8 cellular contexts compared by ENCODE assay signal in genomic region chr18:23091017-23091993, GRCh38. TPM values are rescaled to one million over a fixed set of nuclear protein-coding genes. Genes with fewer than 3 reads are reported as not detected.
DNase-seq lines count a peak whose midpoint lies in the region; ATAC-seq, FAIRE-seq and TF ChIP-seq lines count a peak whose summit lies in the region.
"Not testable (repeated sequence)": the region's sequence is repeated elsewhere in the genome, so short reads cannot be mapped to it uniquely, and the experiment has no call there.

No MANE protein-coding gene starts in this region.

- peaks cover 13% of the 10 kb centered on the region for H3K4me1 Mint-ChIP-seq in activated B cell treated with CpG ODN at 0.5 μM for 24 hours

- not testable (repeated sequence) for H3K36me3 Mint-ChIP-seq in activated B cell treated with CpG ODN at 0.5 μM for 24 hours (ENCODE audit: low read depth)

- CTCF ChIA-PET in activated B cell treated with CpG ODN at 0.5 μM for 24 hours (lab: Charles Lee) = interaction anchor here (0.8 to 1.2 kb wide), 2 partner anchors 12 to 288 kb away, joined by 3 read pairs; no protein-coding TSS in a partner anchor

- not testable (repeated sequence) for TF ChIP-seq CTCF in AG10803 (conservative IDR thresholded peaks at IDR 0.05; ENCODE audit: low read length); activated B cell treated with CpG ODN at 0.5 μM for 24 hours (IDR thresholded peaks at IDR 0.05)

- intact Hi-C loops in activated B cell treated with CpG ODN at 0.5 μM for 24 hours (cut with micrococcal nuclease); posterior vena cava (cut with DNase I): not testable (repeated sequence)

- H3K9me3 Mint-ChIP-seq in activated B cell treated with CpG ODN at 0.5 μM for 24 hours = not testable (repeated sequence)

- FAIRE-seq in GM18507 (lab: Jason Lieb, UNC) = peak; percentile 76

- POLR2A ChIA-PET in activated B cell treated with CpG ODN at 0.5 μM for 24 hours (lab: Charles Lee) = interaction anchor here (0.6 to 1.0 kb wide), 5 partner anchors 43 to 1086 kb away, joined by 3 to 5 read pairs (median 3); partner anchors contain the start of gene CABLES1

- H3K4me3 ChIP-seq in AG10803 (ENCODE audit: low read length) = not testable (repeated sequence)

- H3K27me3 Mint-ChIP-seq in activated B cell treated with CpG ODN at 0.5 μM for 24 hours = not testable (repeated sequence)

- peak overlapping the region; percentile 36 for H3K4me3 Mint-ChIP-seq in activated B cell treated with CpG ODN at 0.5 μM for 24 hours

- ATAC-seq in GM21529 (IDR thresholded peaks at IDR 0.05; ENCODE audit: unreplicated experiment) = peak; percentile 76
- peak; percentile 86 for ATAC-seq in HG03378 (IDR thresholded peaks at IDR 0.05; ENCODE audit: unreplicated experiment)
- peak; percentile 64 for ATAC-seq in activated B cell treated with CpG ODN at 0.5 μM for 24 hours (ENCODE audit: low read depth)

- DNase-seq in AG10803 (ENCODE audit: low read depth) (peak; percentile 64), GM18507 (ENCODE audit: extremely low spot score, insufficient read length, low read depth) (peak; percentile 33), NOMO-1 treated with DMSO at 0.1 percent for 48 hours (lab: John Stamatoyannopoulos, UW; ENCODE audit: unreplicated experiment) (peak; percentile 88), germinal center (ENCODE audit: low spot score) (peak; percentile 20), posterior vena cava (ENCODE audit: low spot score) (peak; percentile 40)
- not testable (repeated sequence) for DNase-seq in activated B cell treated with CpG ODN at 0.5 μM for 24 hours

- peak overlapping the region; percentile 63 for H3K27ac Mint-ChIP-seq in activated B cell treated with CpG ODN at 0.5 μM for 24 hours

RNA-seq across cellular contexts. Expression of gene CABLES1, which starts 44.0 kb away (rescaled TPM):
- 32.3 and 34.6 TPM in 2 replicates for total RNA-seq in activated B cell treated with CpG ODN at 0.5 μM for 24 hours
- 10 to 100 TPM in 1 of 2 donors, 1 to 10 TPM in 1; 9.3 to 10.8 TPM for total RNA-seq in posterior vena cava
